In genomic region chr1:35884934-35885333, GRCh38 we compare ENCODE assay signal across 1 cellular context.
TF ChIP-seq lines count a peak whose summit lies in the region.

No MANE protein-coding gene starts in this region.

TF ChIP-seq in WTC11, 78 proteins besides CTCF, POLR2A, EP300 and RAD21 (continued from another document):
- TF ChIP-seq USF2 (CRISPR knock-in tag; IDR thresholded peaks at IDR 0.05) (no peak), ZNF219 (CRISPR knock-in tag; IDR thresholded peaks at IDR 0.05; ENCODE audit: borderline replicate concordance) (no peak), E2F1 (CRISPR knock-in tag; IDR thresholded peaks at IDR 0.05) (no peak), NFE2L1 (CRISPR knock-in tag; IDR thresholded peaks at IDR 0.05) (no peak), ZBTB43 (CRISPR knock-in tag; IDR thresholded peaks at IDR 0.05) (no peak), ZNF121 (CRISPR knock-in tag; IDR thresholded peaks at IDR 0.05) (no peak)
TF ChIP-seq in WTC11: peak in this region for 0.
